12 cellular contexts compared by ENCODE assay signal in the genomic region with DNA sequence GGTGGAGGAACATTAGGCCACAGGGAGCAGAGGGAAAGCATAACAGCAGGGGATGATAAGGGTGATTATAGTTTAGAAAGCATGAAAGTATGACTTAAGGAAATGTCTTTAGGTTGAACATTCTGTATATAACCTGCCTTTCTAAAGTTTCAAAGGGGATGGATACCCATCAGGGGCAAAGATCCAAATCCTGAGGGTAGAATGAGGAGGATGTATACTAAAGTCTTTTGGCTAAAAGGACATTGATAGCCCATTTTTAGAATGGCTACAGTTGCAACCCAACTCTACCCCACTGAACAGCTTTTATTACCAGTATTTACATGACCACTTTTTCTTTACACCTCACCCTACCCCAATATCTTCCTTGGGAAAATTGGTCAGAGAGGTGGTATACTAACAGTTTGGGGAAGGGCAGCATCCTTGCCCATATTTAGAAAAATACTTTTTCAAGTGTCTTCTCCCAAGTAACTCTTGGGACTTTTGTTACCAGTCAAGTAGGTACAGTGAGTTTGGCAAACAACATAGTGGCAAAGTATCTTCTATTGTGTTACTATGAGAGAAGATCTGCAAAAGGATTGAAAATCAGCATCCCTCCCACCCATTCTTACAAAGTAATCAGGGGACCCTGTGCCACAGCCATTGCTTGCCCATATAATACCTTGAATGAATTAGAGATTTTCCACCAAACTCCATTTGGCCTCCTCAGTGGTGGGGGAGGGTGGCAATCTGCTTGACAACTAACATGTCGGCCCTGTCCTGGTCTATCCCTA. TPM values are rescaled to one million over a fixed set of nuclear protein-coding genes. Genes with fewer than 3 reads are reported as not detected.
DNase-seq lines count a peak whose midpoint lies in the region; ATAC-seq, FAIRE-seq and TF ChIP-seq lines count a peak whose summit lies in the region.
"Had no signal": no experiment of that assay in that cellular context is flagged by ENCODE, and none has a peak within 500 bp of the region (broad histone marks: within the 10 kb centered on the region; RNA-seq: fewer than 3 reads in every experiment).

No MANE protein-coding gene starts in this region.

- no peaks in the 10 kb centered on the region for H3K9me3 Mint-ChIP-seq in T-helper 1 cell treated with Interleukin-12 subunit alpha and Interleukin-12 subunit beta and Interleukin-4 antibody, amounts not matched to agents 30 μg/mL and 1 μg/mL, for 36 hours
- H3K9me3 Mint-ChIP-seq in chondrocyte (ENCODE audit: low read depth), result no peaks in the 10 kb centered on the region

- no peak for TF ChIP-seq CTCF in OCI-LY1 (IDR thresholded peaks at IDR 0.05; ENCODE audit: low read length)
- TF ChIP-seq CTCF in chondrocyte (IDR thresholded peaks at IDR 0.05), result no peak
- TF ChIP-seq CTCF in gastrocnemius medialis (IDR thresholded peaks at IDR 0.05 in 4 of 5, conservative IDR thresholded peaks at IDR 0.05 in 1 of 5), result no peak
- TF ChIP-seq CTCF in kidney (IDR thresholded peaks at IDR 0.05; ENCODE audit: borderline replicate concordance, extremely low read depth, insufficient read depth), result no peak

- in situ Hi-C loops in gastrocnemius medialis (cut with MboI; ENCODE audit: low sequenced_read_pairs in 4 of 4), result loop anchor here in 1 of 4 donors (5.0 kb wide), 1 partner anchor 125 kb away; no protein-coding TSS in a partner anchor

- DNase-seq in T-helper 1 cell, result no peak
- DNase-seq in chondrocyte (ENCODE audit: low spot score), result no peak
- no peak for DNase-seq in gastrocnemius medialis
- no peak for DNase-seq in kidney
- DNase-seq: aorta, mucosa of descending colon, NCI-H345 had no signal

- no peaks in the 10 kb centered on the region for H3K9me2 ChIP-seq in OCI-LY1 (ENCODE audit: low read depth, low read length)

- peak overlapping the region; percentile 32 for H3K27ac Mint-ChIP-seq in T-helper 1 cell treated with Interleukin-12 subunit alpha and Interleukin-12 subunit beta and Interleukin-4 antibody, amounts not matched to agents 30 μg/mL and 1 μg/mL, for 36 hours
- H3K27ac Mint-ChIP-seq in chondrocyte (ENCODE audit: unreplicated experiment), result peak overlapping the region; percentile 49

- no peak overlapping the region for H3K4me3 ChIP-seq in OCI-LY1 (ENCODE audit: low read depth, low read length, poor library complexity, severe bottlenecking)
- H3K4me3 ChIP-seq in gastrocnemius medialis, result no peak overlapping the region
- no peak overlapping the region for H3K4me3 ChIP-seq in kidney (ENCODE audit: low read length in 2 of 2)
- H3K4me3 ChIP-seq: gastroesophageal sphincter, mucosa of descending colon had no signal

- H3K27ac ChIP-seq in OCI-LY1 (ENCODE audit: low read depth, low read length, poor library complexity, severe bottlenecking) (peak overlapping the region; percentile 22), gastrocnemius medialis (peak overlapping the region; percentile 81 to 99 (median 98)), kidney (ENCODE audit: low read depth in 2 of 2, low read length in 2 of 2) (no peak overlapping the region)

- H3K9ac ChIP-seq in OCI-LY1 (ENCODE audit: low read length), result no peak overlapping the region
- H3K9ac ChIP-seq in kidney (ENCODE audit: low read length in 2 of 2), result no peak overlapping the region

- H3K4me1 ChIP-seq in OCI-LY1 (ENCODE audit: insufficient read depth, low read length, severe bottlenecking) (no peaks in the 10 kb centered on the region), gastrocnemius medialis (peaks cover 37 to 50% of the 10 kb centered on the region in 2 donors), kidney (ENCODE audit: control insufficient read depth in 1 of 2, insufficient read depth in 1 of 2, low read depth in 1 of 2, low read length in 2 of 2) (peaks cover 0 to 11% of the 10 kb centered on the region in 2 donors)

- no peaks in the 10 kb centered on the region for H3K79me2 ChIP-seq in OCI-LY1 (ENCODE audit: insufficient read depth, low read length)

- no peak overlapping the region for H3K4me2 ChIP-seq in OCI-LY1 (ENCODE audit: low read length)

- ATAC-seq in gastrocnemius medialis (no peak), GM18868 (IDR thresholded peaks at IDR 0.05; ENCODE audit: unreplicated experiment) (no peak), HG03139 (IDR thresholded peaks at IDR 0.05; ENCODE audit: unreplicated experiment) (no peak)
- ATAC-seq: gastroesophageal sphincter had no signal

- H3F3A ChIP-seq in OCI-LY1 (ENCODE audit: insufficient read depth, low read length), result peaks cover 19% of the 10 kb centered on the region

- no peak overlapping the region for H3K4me3 Mint-ChIP-seq in T-helper 1 cell treated with Interleukin-12 subunit alpha and Interleukin-12 subunit beta and Interleukin-4 antibody, amounts not matched to agents 30 μg/mL and 1 μg/mL, for 36 hours
- H3K4me3 Mint-ChIP-seq in chondrocyte (ENCODE audit: unreplicated experiment), result no peak overlapping the region

- H3K36me3 ChIP-seq in OCI-LY1 (ENCODE audit: insufficient read depth, low read length), result peaks cover 77% of the 10 kb centered on the region
- H3K36me3 ChIP-seq in gastrocnemius medialis, result peaks cover 0 to 33% of the 10 kb centered on the region in 2 donors
- H3K36me3 ChIP-seq in kidney (ENCODE audit: control insufficient read depth in 1 of 2, insufficient read depth in 2 of 2, low read length in 2 of 2), result peaks cover 31 to 51% of the 10 kb centered on the region in 2 donors

- intact Hi-C loops in gastrocnemius medialis (cut with DNase I; ENCODE audit: low total_unique reads), result no loop called here
- intact Hi-C loops in kidney (cut with DNase I), result no loop called here

- no peaks in the 10 kb centered on the region for H4K20me1 ChIP-seq in OCI-LY1 (ENCODE audit: insufficient read depth, low read length)

- no peak for TF ChIP-seq POLR2A in gastrocnemius medialis (IDR thresholded peaks at IDR 0.05)

- peaks cover 22% of the 10 kb centered on the region for H3K4me1 Mint-ChIP-seq in T-helper 1 cell treated with Interleukin-12 subunit alpha and Interleukin-12 subunit beta and Interleukin-4 antibody, amounts not matched to agents 30 μg/mL and 1 μg/mL, for 36 hours (ENCODE audit: low read depth)
- H3K4me1 Mint-ChIP-seq in chondrocyte (ENCODE audit: low read depth), result peaks cover 30% of the 10 kb centered on the region

- H3K9me3 ChIP-seq in OCI-LY1 (ENCODE audit: low read length), result no peaks in the 10 kb centered on the region
- H3K9me3 ChIP-seq in gastrocnemius medialis, result no peaks in the 10 kb centered on the region
- H3K9me3 ChIP-seq in kidney (ENCODE audit: control insufficient read depth in 1 of 2, low read length in 2 of 2), result no peaks in the 10 kb centered on the region
- H3K9me3 ChIP-seq: gastroesophageal sphincter, mucosa of descending colon had no signal

- no peak for FAIRE-seq in kidney (lab: Jason Lieb, UNC)

- peaks cover 51% of the 10 kb centered on the region for H3K36me3 Mint-ChIP-seq in T-helper 1 cell treated with Interleukin-12 subunit alpha and Interleukin-12 subunit beta and Interleukin-4 antibody, amounts not matched to agents 30 μg/mL and 1 μg/mL, for 36 hours (ENCODE audit: low read depth)
- peaks cover 21% of the 10 kb centered on the region for H3K36me3 Mint-ChIP-seq in chondrocyte (ENCODE audit: low read depth)

- H2AFZ ChIP-seq in OCI-LY1 (ENCODE audit: low read length), result no peak overlapping the region

- H3K27me3 ChIP-seq in OCI-LY1 (ENCODE audit: insufficient read depth, low read length) (no peaks in the 10 kb centered on the region), gastrocnemius medialis (no peaks in the 10 kb centered on the region)
- H3K27me3 ChIP-seq: gastroesophageal sphincter had no signal

- no peaks in the 10 kb centered on the region for H3K27me3 Mint-ChIP-seq in T-helper 1 cell treated with Interleukin-12 subunit alpha and Interleukin-12 subunit beta and Interleukin-4 antibody, amounts not matched to agents 30 μg/mL and 1 μg/mL, for 36 hours (ENCODE audit: low read depth)
- H3K27me3 Mint-ChIP-seq in chondrocyte (ENCODE audit: low read depth), result no peaks in the 10 kb centered on the region

RNA-seq across cellular contexts. Expression of a gene that starts 8.3 kb away (rescaled TPM):
- total RNA-seq in chondrocyte (119 to 155 TPM (median 144 TPM) in 3 replicates), gastrocnemius medialis (100 to 1,000 TPM in 1 of 4 donors, 10 to 100 TPM in 3; 33.2 to 131 (median 56.0) TPM), kidney (300 TPM)
- 155 TPM for polyA plus RNA-seq in kidney (ENCODE audit: insufficient read depth, low read depth, low replicate concordance)

RNA-seq across cellular contexts. Expression of a gene that starts 14.0 kb away (rescaled TPM):
- total RNA-seq in chondrocyte (55.7 to 78.6 TPM (median 58.6 TPM) in 3 replicates), gastrocnemius medialis (10 to 100 TPM; 18.3 to 33.1 (median 28.2) TPM), kidney (50.7 TPM)
- 27.8 TPM for polyA plus RNA-seq in kidney (ENCODE audit: insufficient read depth, low read depth, low replicate concordance)

RNA-seq across cellular contexts. Expression of a gene that starts 30.1 kb away (rescaled TPM):
- 1.6 to 2.4 TPM (median 2.1 TPM) in 3 replicates for total RNA-seq in chondrocyte
- total RNA-seq in gastrocnemius medialis, result 10 to 100 TPM in 1 of 4 donors, 1 to 10 TPM in 3; 5.3 to 12.1 (median 7.1) TPM
- total RNA-seq in kidney, result 196 TPM
- polyA plus RNA-seq in kidney (ENCODE audit: insufficient read depth, low read depth, low replicate concordance), result 604 TPM

RNA-seq across cellular contexts. Expression of a gene that starts 37.0 kb away (rescaled TPM):
- total RNA-seq in chondrocyte, result 1.8 to 2.4 TPM in 2 of 3 replicates, not detected in the other
- 10 to 100 TPM; 19.9 to 47.0 (median 36.9) TPM for total RNA-seq in gastrocnemius medialis
- total RNA-seq in kidney, result 46.0 TPM
- 145 TPM for polyA plus RNA-seq in kidney (ENCODE audit: insufficient read depth, low read depth, low replicate concordance)

RNA-seq across cellular contexts. Expression of a gene that starts 48.3 kb away (rescaled TPM):
- total RNA-seq in chondrocyte (76.3 to 93.9 TPM (median 89.4 TPM) in 3 replicates), gastrocnemius medialis (100 to 1,000 TPM; 207 to 235 (median 215) TPM), kidney (89.9 TPM)
- polyA plus RNA-seq in kidney (ENCODE audit: insufficient read depth, low read depth, low replicate concordance), result 407 TPM

Comparison
In these comparisons a context has a peak if more than half of its experiments do, and no peak if none do; other contexts are left out.
1. H3K27ac ChIP-seq: peak in OCI-LY1 (single experiment) and gastrocnemius medialis (4 of 4); none in kidney (0 of 2).
2. RNA of a gene that starts 30.1 kb away (total RNA-seq): 196 TPM in kidney (single experiment); 5.3 to 12.1 TPM in gastrocnemius medialis and 1.6 to 2.4 TPM in chondrocyte; every median in the first group is over 10 times any median in the second.